12 cellular contexts compared by ENCODE assay signal in genomic region chr10:96614515-96614914, GRCh38. TPM values are rescaled to one million over a fixed set of nuclear protein-coding genes. Genes with fewer than 3 reads are reported as not detected.
DNase-seq lines count a peak whose midpoint lies in the region; ATAC-seq, FAIRE-seq and TF ChIP-seq lines count a peak whose summit lies in the region.
"Had no signal": no experiment of that assay in that cellular context is flagged by ENCODE, and none has a peak within 500 bp of the region (broad histone marks: within the 10 kb centered on the region; RNA-seq: fewer than 3 reads in every experiment).

No MANE protein-coding gene starts in this region.

- no peaks in the 10 kb centered on the region for H3K36me3 ChIP-seq in HepG2 (replicated peaks in 1 of 2; ENCODE audit: control insufficient read depth in 1 of 2, insufficient read depth in 2 of 2, low read length in 2 of 2)
- H3K36me3 ChIP-seq: gastroesophageal sphincter, upper lobe of right lung had no signal

- FAIRE-seq in HepG2 (lab: Jason Lieb, UNC) = no peak

- no peaks in the 10 kb centered on the region for H3K9me3 Mint-ChIP-seq in activated T-helper 17 cell treated with anti-CD3 and anti-CD28 coated beads, Interleukin-2, amount 50 U/mL, for 72 hours
- H3K9me3 Mint-ChIP-seq in activated CD4-positive, alpha-beta memory T cell treated with anti-CD3 and anti-CD28 coated beads, Interleukin-2, amount 10 ng/mL, durations not matched to agents 7 days and 5 days = no peaks in the 10 kb centered on the region

- no peak overlapping the region for H3K9ac ChIP-seq in HepG2 (ENCODE audit: insufficient read depth, low read depth, low read length)

- TF ChIP-seq CTCF in HepG2 (CRISPR knock-in tag; IDR thresholded peaks at IDR 0.05) = no peak

- no peaks in the 10 kb centered on the region for H3K27me3 ChIP-seq in HepG2 (ENCODE audit: control insufficient read depth in 1 of 2, insufficient read depth in 2 of 2, low read length in 2 of 2)
- H3K27me3 ChIP-seq: upper lobe of right lung had no signal

- H3K4me3 ChIP-seq in HepG2 (replicated peaks in 1 of 3; ENCODE audit: insufficient read depth in 1 of 3, low read depth in 2 of 3, low read length in 3 of 3) = no peak overlapping the region
- H3K4me3 ChIP-seq: gastroesophageal sphincter, skin epidermis, upper lobe of right lung had no signal

- CTCF ChIA-PET in HepG2 (lab: Yijun Ruan, JAX; ENCODE audit: low intra/inter-chr PET ratio, low total read pairs) = no interaction called here
- CTCF ChIA-PET in activated CD4-positive, alpha-beta memory T cell treated with anti-CD3 and anti-CD28 coated beads, Interleukin-2, amount 10 ng/mL, durations not matched to agents 7 days and 5 days (lab: Charles Lee) = no interaction called here

- H3K4me1 ChIP-seq in HepG2 (ENCODE audit: insufficient read depth, low read length) = peaks cover 44% of the 10 kb centered on the region
- H3K4me1 ChIP-seq: upper lobe of right lung had no signal

- H3K27me3 Mint-ChIP-seq in activated T-helper 17 cell treated with anti-CD3 and anti-CD28 coated beads, Interleukin-2, amount 50 U/mL, for 72 hours = no peaks in the 10 kb centered on the region
- H3K27me3 Mint-ChIP-seq in activated CD4-positive, alpha-beta memory T cell treated with anti-CD3 and anti-CD28 coated beads, Interleukin-2, amount 10 ng/mL, durations not matched to agents 7 days and 5 days = no peaks in the 10 kb centered on the region
- H3K27me3 Mint-ChIP-seq in T-helper 17 cell = no peaks in the 10 kb centered on the region

- no peak for TF ChIP-seq RAD21 in HepG2 (CRISPR knock-in tag; IDR thresholded peaks at IDR 0.05)

- TF ChIP-seq EP300 in HepG2 (IDR thresholded peaks at IDR 0.05; ENCODE audit: low read depth in 2 of 2, low read length in 2 of 2) = no peak
- no peak for TF ChIP-seq EP300 in HepG2 (CRISPR knock-in tag; IDR thresholded peaks at IDR 0.05; ENCODE audit: borderline replicate concordance)

- no peaks in the 10 kb centered on the region for H3K36me3 Mint-ChIP-seq in activated T-helper 17 cell treated with anti-CD3 and anti-CD28 coated beads, Interleukin-2, amount 50 U/mL, for 72 hours (ENCODE audit: low read depth)
- no peaks in the 10 kb centered on the region for H3K36me3 Mint-ChIP-seq in activated CD4-positive, alpha-beta memory T cell treated with anti-CD3 and anti-CD28 coated beads, Interleukin-2, amount 10 ng/mL, durations not matched to agents 7 days and 5 days (ENCODE audit: low read depth)
- peaks cover 4% of the 10 kb centered on the region for H3K36me3 Mint-ChIP-seq in T-helper 17 cell (ENCODE audit: low read depth)

- BruUV-seq in HepG2 (replicated peaks; lab: Mats Ljungman, UMichigan) = no TSS peak

- H3K27ac Mint-ChIP-seq in activated T-helper 17 cell treated with anti-CD3 and anti-CD28 coated beads, Interleukin-2, amount 50 U/mL, for 72 hours = peak overlapping the region; percentile 0
- H3K27ac Mint-ChIP-seq in activated CD4-positive, alpha-beta memory T cell treated with anti-CD3 and anti-CD28 coated beads, Interleukin-2, amount 10 ng/mL, durations not matched to agents 7 days and 5 days = no peak overlapping the region
- no peak overlapping the region for H3K27ac Mint-ChIP-seq in T-helper 17 cell

- no peak overlapping the region for H2AFZ ChIP-seq in HepG2 (ENCODE audit: low read length)

- no peak overlapping the region for H3K27ac ChIP-seq in HepG2 (ENCODE audit: extremely low read length, insufficient read depth, low read length)
- H3K27ac ChIP-seq: gastroesophageal sphincter, skin epidermis, upper lobe of right lung had no signal

- POLR2A ChIA-PET in HepG2 (lab: Yijun Ruan, JAX) = no interaction called here
- POLR2A ChIA-PET in activated CD4-positive, alpha-beta memory T cell treated with anti-CD3 and anti-CD28 coated beads, Interleukin-2, amount 10 ng/mL, durations not matched to agents 7 days and 5 days (lab: Charles Lee) = interaction anchor here (0.6 kb wide), 1 partner anchor 166 kb away, joined by 3 read pairs; no protein-coding TSS in a partner anchor

- peak; percentile 33 for DNase-seq in COR-L47 (lab: John Stamatoyannopoulos, UW)
- peak in 74 of 76 experiments; percentile 15 to 94 (median 80) for DNase-seq in HUDEP-2 (lab: John Stamatoyannopoulos, UW; ENCODE audit: unreplicated experiment in 76 of 76)
- peak; percentile 24 for DNase-seq in HepG2 (ENCODE audit: low spot score)
- no peak for DNase-seq in hippocampal formation (lab: John Stamatoyannopoulos, UW)
- DNase-seq in activated CD4-positive, alpha-beta memory T cell treated with anti-CD3 and anti-CD28 coated beads, Interleukin-2, amount 10 ng/mL, durations not matched to agents 7 days and 5 days = no peak
- DNase-seq in T-helper 17 cell = no peak
- DNase-seq: activated CD8-positive, alpha-beta memory T cell treated with anti-CD3 and anti-CD28 coated beads, Interleukin-2, amount 50 U/mL, for 4 hours; upper lobe of right lung had no signal

- H3K79me2 ChIP-seq in HepG2 (ENCODE audit: insufficient read depth, low read length) = no peaks in the 10 kb centered on the region

- TF ChIP-seq POLR2A in HepG2 (IDR thresholded peaks at IDR 0.05; ENCODE audit: insufficient read depth in 1 of 2, low read depth in 2 of 2, low read length in 2 of 2) = no peak

- 71% methylated on average over 2 of the region's 2 CpGs for WGBS in HepG2 (ENCODE audit: low lambda C conversion rate)

- no peak overlapping the region for H3K4me2 ChIP-seq in HepG2 (ENCODE audit: low read depth, low read length)

- H3K9me3 ChIP-seq in HepG2 (ENCODE audit: low read length) (no peaks in the 10 kb centered on the region), T-helper 17 cell (ENCODE audit: control insufficient read depth, low read length, poor library complexity, severe bottlenecking) (no peaks in the 10 kb centered on the region)
- H3K9me3 ChIP-seq: gastroesophageal sphincter, upper lobe of right lung had no signal

- ATAC-seq in activated T-helper 17 cell treated with anti-CD3 and anti-CD28 coated beads, Interleukin-2, amount 50 U/mL, for 72 hours (replicated peaks) = no peak
- ATAC-seq in HepG2 (no peak), HG02885 (IDR thresholded peaks at IDR 0.05; ENCODE audit: poor library complexity, unreplicated experiment) (no peak), T-helper 17 cell (no peak)
- ATAC-seq: gastroesophageal sphincter, upper lobe of right lung had no signal

- no peaks in the 10 kb centered on the region for H4K20me1 ChIP-seq in HepG2 (ENCODE audit: insufficient read depth, low read length)

- H3K4me3 Mint-ChIP-seq in activated T-helper 17 cell treated with anti-CD3 and anti-CD28 coated beads, Interleukin-2, amount 50 U/mL, for 72 hours = no peak overlapping the region
- no peak overlapping the region for H3K4me3 Mint-ChIP-seq in activated CD4-positive, alpha-beta memory T cell treated with anti-CD3 and anti-CD28 coated beads, Interleukin-2, amount 10 ng/mL, durations not matched to agents 7 days and 5 days
- H3K4me3 Mint-ChIP-seq in T-helper 17 cell = no peak overlapping the region

- intact Hi-C loops in HepG2 (cut with micrococcal nuclease; ENCODE audit: unreplicated experiment) = no loop called here

- no peaks in the 10 kb centered on the region for H3K4me1 Mint-ChIP-seq in activated T-helper 17 cell treated with anti-CD3 and anti-CD28 coated beads, Interleukin-2, amount 50 U/mL, for 72 hours
- peaks cover 9% of the 10 kb centered on the region for H3K4me1 Mint-ChIP-seq in activated CD4-positive, alpha-beta memory T cell treated with anti-CD3 and anti-CD28 coated beads, Interleukin-2, amount 10 ng/mL, durations not matched to agents 7 days and 5 days
- peaks cover 12% of the 10 kb centered on the region for H3K4me1 Mint-ChIP-seq in T-helper 17 cell

- in situ Hi-C loops in HepG2 (cut with HindIII; ENCODE audit: extremely low pct_ligation_motif_present, low pct_unique_long_range_greater_than_20kb) = no loop called here

TF ChIP-seq in HepG2, 621 proteins besides CTCF, POLR2A, EP300 and RAD21 (continues in another document):
- TF ChIP-seq ZNF549 (CRISPR knock-in tag; IDR thresholded peaks at IDR 0.05) = no peak
- no peak for TF ChIP-seq KLF6 (CRISPR knock-in tag; IDR thresholded peaks at IDR 0.05)

RNA-seq across cellular contexts. Expression of gene TM9SF3, which starts 27.7 kb away (rescaled TPM):
- total RNA-seq in activated T-helper 17 cell treated with anti-CD3 and anti-CD28 coated beads, Interleukin-2, amount 50 U/mL, for 72 hours = 100 to 1,000 TPM in 1 of 2 donors, 10 to 100 TPM in 1; 80.3 to 101 TPM
- total RNA-seq in HepG2 (2016; rRNA removed; fragmentation: Illumina TruSeq; extraction: Trizol) (86.8 and 120 TPM in 2 replicates), T-helper 17 cell (10 to 100 TPM; 94.3 to 94.5 TPM)
- 31.8 and 36.9 TPM in 2 replicates for total RNA-seq in HepG2 (2016; cell fraction: cytosol; rRNA removed; fragmentation: Illumina TruSeq; extraction: Trizol; ENCODE audit: low read depth)
- total RNA-seq in HepG2 (2016; cell fraction: insoluble cytoplasmic fraction; rRNA removed; fragmentation: Illumina TruSeq; extraction: Trizol) = 86.8 and 122 TPM in 2 replicates
- 49.6 and 60.6 TPM in 2 replicates for total RNA-seq in HepG2 (2016; cell fraction: membrane; rRNA removed; fragmentation: Illumina TruSeq; extraction: Trizol)
- 124 and 152 TPM in 2 replicates for total RNA-seq in HepG2 (2016; cell fraction: nucleus; rRNA removed; fragmentation: Illumina TruSeq; extraction: Trizol)
- 38.4 and 43.8 TPM in 2 replicates for polyA plus RNA-seq in HepG2 (2011; rRNA removed)
- polyA plus RNA-seq in HepG2 (2011; cell fraction: cytosol; rRNA removed) = 44.8 and 98.9 TPM in 2 replicates
- 34.3 and 45.7 TPM in 2 replicates for polyA plus RNA-seq in HepG2 (2011; cell fraction: nucleus; rRNA removed)
- 81.7 and 88.4 TPM in 2 replicates for polyA plus RNA-seq in HepG2 (2012)
- polyA plus RNA-seq in HepG2 (2016; cell fraction: cytosol; fragmentation: Illumina TruSeq; extraction: Trizol; ENCODE audit: low read depth) = 8.5 and 10.4 TPM in 2 replicates
- polyA plus RNA-seq in HepG2 (2016; cell fraction: insoluble cytoplasmic fraction; fragmentation: Illumina TruSeq; extraction: Trizol; ENCODE audit: low read depth) = 64.6 and 77.0 TPM in 2 replicates
- polyA plus RNA-seq in HepG2 (2016; cell fraction: membrane; fragmentation: Illumina TruSeq; extraction: Trizol; ENCODE audit: low read depth) = 21.8 and 23.0 TPM in 2 replicates
- 107 and 112 TPM in 2 replicates for polyA plus RNA-seq in HepG2 (2016; cell fraction: nucleus; fragmentation: Illumina TruSeq; extraction: Trizol; ENCODE audit: insufficient read depth, low read depth)
- 36.3 and 40.6 TPM in 2 replicates for polyA minus RNA-seq in HepG2 (2011; rRNA and poly(A)+ RNA removed; ENCODE audit: low replicate concordance)
- 55.8 and 62.3 TPM in 2 replicates for polyA minus RNA-seq in HepG2 (2011; cell fraction: cytosol; rRNA and poly(A)+ RNA removed)
- 121 and 136 TPM in 2 replicates for polyA minus RNA-seq in HepG2 (2011; cell fraction: nucleus; rRNA and poly(A)+ RNA removed)
- 10 to 100 TPM; 82.8 to 85.4 TPM for total RNA-seq in activated CD4-positive, alpha-beta memory T cell treated with anti-CD3 and anti-CD28 coated beads, Interleukin-2, amount 10 ng/mL, durations not matched to agents 7 days and 5 days

Comparison
In these comparisons a context has a peak if more than half of its experiments do, and no peak if none do; other contexts are left out.
1. DNase-seq: peak in COR-L47 (single experiment), HUDEP-2 (74 of 76) and HepG2 (single experiment); none in hippocampal formation (0 of 2), activated CD4-positive, alpha-beta memory T cell treated with anti-CD3 and anti-CD28 coated beads, Interleukin-2, amount 10 ng/mL, durations not matched to agents 7 days and 5 days (single experiment) and T-helper 17 cell (0 of 3).